Comparison of ENCODE assay signal across 8 cellular contexts in genomic region chrX:37787353-37787869, GRCh38. TPM values are rescaled to one million over a fixed set of nuclear protein-coding genes. Genes with fewer than 3 reads are reported as not detected.
A peak's percentile ranks its signal among the peaks of the same experiment; 100 is the strongest.
DNase-seq lines count a peak whose midpoint lies in the region; ATAC-seq and TF ChIP-seq lines count a peak whose summit lies in the region.

No MANE protein-coding gene starts in this region.

- H3K27me3 Mint-ChIP-seq in activated T-helper 2 cell treated with anti-CD3 and anti-CD28 coated beads, Interferon-gamma antibody, Interleukin-2, Interleukin-4, amounts not matched to agents 10 μg/mL and 5 μg/mL and 100 μg/mL, durations not matched to agents 14 hours and 24 hours and 36 hours (ENCODE audit: low read depth), result peaks cover 2% of the 10 kb centered on the region

- H3K9ac ChIP-seq in Karpas-422 (ENCODE audit: low read length), result peak overlapping the region; percentile 47

- peaks cover 5% of the 10 kb centered on the region for H3K36me3 Mint-ChIP-seq in activated T-helper 2 cell treated with anti-CD3 and anti-CD28 coated beads, Interferon-gamma antibody, Interleukin-2, Interleukin-4, amounts not matched to agents 10 μg/mL and 5 μg/mL and 100 μg/mL, durations not matched to agents 14 hours and 24 hours and 36 hours (ENCODE audit: low read depth)

- H3K4me2 ChIP-seq in Karpas-422 (ENCODE audit: low read depth, low read length, poor library complexity, severe bottlenecking), result peak overlapping the region; percentile 62

- no peak for TF ChIP-seq CTCF in mucosa of descending colon (IDR thresholded peaks at IDR 0.05)

- H3K27ac ChIP-seq in Karpas-422 (ENCODE audit: low read length), result peak overlapping the region; percentile 96

- no peak overlapping the region for H2AFZ ChIP-seq in Karpas-422 (ENCODE audit: low read length)

- DNase-seq in Karpas-422 (peak; percentile 86), mucosa of descending colon (no peak), NCI-H2029 (lab: John Stamatoyannopoulos, UW) (no peak), cerebellum (ENCODE audit: low spot score) (no peak)
- no peak for DNase-seq in stimulated activated CD4-positive, alpha-beta T cell treated with anti-CD3 and anti-CD28 coated beads, Interleukin-12 subunit alpha, Interleukin-12 subunit beta, amount 100 ng/mL, for 4 hours
- no peak for DNase-seq in activated T-helper 2 cell treated with anti-CD3 and anti-CD28 coated beads, Interferon-gamma antibody, Interleukin-2, Interleukin-4, amounts not matched to agents 10 μg/mL and 5 μg/mL and 100 μg/mL, durations not matched to agents 14 hours and 24 hours and 36 hours (ENCODE audit: low spot score)

- H3K9me3 ChIP-seq in Karpas-422 (ENCODE audit: low read length) (no peaks in the 10 kb centered on the region), mucosa of descending colon (no peaks in the 10 kb centered on the region)

- H3K4me3 Mint-ChIP-seq in activated T-helper 2 cell treated with anti-CD3 and anti-CD28 coated beads, Interferon-gamma antibody, Interleukin-2, Interleukin-4, amounts not matched to agents 10 μg/mL and 5 μg/mL and 100 μg/mL, durations not matched to agents 14 hours and 24 hours and 36 hours (ENCODE audit: low read depth), result no peak overlapping the region

- no peaks in the 10 kb centered on the region for H3K27me3 ChIP-seq in Karpas-422 (ENCODE audit: low read length)

- H3K4me1 Mint-ChIP-seq in activated T-helper 2 cell treated with anti-CD3 and anti-CD28 coated beads, Interferon-gamma antibody, Interleukin-2, Interleukin-4, amounts not matched to agents 10 μg/mL and 5 μg/mL and 100 μg/mL, durations not matched to agents 14 hours and 24 hours and 36 hours (ENCODE audit: low read depth), result peaks cover 17% of the 10 kb centered on the region

- no peaks in the 10 kb centered on the region for H4K20me1 ChIP-seq in Karpas-422 (ENCODE audit: insufficient read depth, low read depth, low read length)

- intact Hi-C loops in mucosa of descending colon (cut with DNase I, micrococcal nuclease), result no loop called here
- intact Hi-C loops in activated T-helper 2 cell treated with anti-CD3 and anti-CD28 coated beads, Interferon-gamma antibody, Interleukin-2, Interleukin-4, amounts not matched to agents 10 μg/mL and 5 μg/mL and 100 μg/mL, durations not matched to agents 14 hours and 24 hours and 36 hours (cut with micrococcal nuclease), result no loop called here

- H3K4me3 ChIP-seq in Karpas-422 (ENCODE audit: low read length), result peak overlapping the region; percentile 49
- no peak overlapping the region for H3K4me3 ChIP-seq in mucosa of descending colon

- no peaks in the 10 kb centered on the region for H3K9me2 ChIP-seq in Karpas-422 (replicated peaks; ENCODE audit: insufficient read depth, low read length)

- H3K36me3 ChIP-seq in Karpas-422 (ENCODE audit: insufficient read depth, low read length) (no peaks in the 10 kb centered on the region), mucosa of descending colon (ENCODE audit: low read depth) (no peaks in the 10 kb centered on the region)

- no peaks in the 10 kb centered on the region for H3K79me2 ChIP-seq in Karpas-422 (ENCODE audit: low read length)

- H3K27ac Mint-ChIP-seq in activated T-helper 2 cell treated with anti-CD3 and anti-CD28 coated beads, Interferon-gamma antibody, Interleukin-2, Interleukin-4, amounts not matched to agents 10 μg/mL and 5 μg/mL and 100 μg/mL, durations not matched to agents 14 hours and 24 hours and 36 hours, result no peak overlapping the region

- ATAC-seq in GM18907 (IDR thresholded peaks at IDR 0.05; ENCODE audit: unreplicated experiment) (peak; percentile 77), HG02642 (IDR thresholded peaks at IDR 0.05; ENCODE audit: poor library complexity, unreplicated experiment) (peak; percentile 71), mucosa of descending colon (peak; percentile 38)

- H3K4me1 ChIP-seq in Karpas-422 (ENCODE audit: low read length) (peaks cover 54% of the 10 kb centered on the region), mucosa of descending colon (ENCODE audit: low read depth) (no peaks in the 10 kb centered on the region)

- H3K9me3 Mint-ChIP-seq in activated T-helper 2 cell treated with anti-CD3 and anti-CD28 coated beads, Interferon-gamma antibody, Interleukin-2, Interleukin-4, amounts not matched to agents 10 μg/mL and 5 μg/mL and 100 μg/mL, durations not matched to agents 14 hours and 24 hours and 36 hours, result no peaks in the 10 kb centered on the region

RNA-seq across cellular contexts. Expression of gene CYBB, which starts 7.6 kb away (rescaled TPM):
- 13.4 and 14.4 TPM in 2 replicates for total RNA-seq in Karpas-422 (2014; rRNA removed; shearing (Covaris generic); ENCODE audit: low replicate concordance)
- total RNA-seq in mucosa of descending colon, result 10 to 100 TPM in 2 of 3 donors, 1 to 10 TPM in 1; 9.7 to 35.4 (median 30.0) TPM
- 0.09 TPM in 2 replicates for total RNA-seq in activated T-helper 2 cell treated with anti-CD3 and anti-CD28 coated beads, Interferon-gamma antibody, Interleukin-2, Interleukin-4, amounts not matched to agents 10 μg/mL and 5 μg/mL and 100 μg/mL, durations not matched to agents 14 hours and 24 hours and 36 hours
- 10.3 TPM for total RNA-seq in cerebellum

RNA-seq across cellular contexts. Expression of gene DYNLT3, which starts 60.0 kb away (rescaled TPM):
- 22.5 and 33.5 TPM in 2 replicates for total RNA-seq in Karpas-422 (2014; rRNA removed; shearing (Covaris generic); ENCODE audit: low replicate concordance)
- total RNA-seq in mucosa of descending colon, result 10 to 100 TPM; 19.6 to 27.8 (median 20.3) TPM
- 17.6 and 19.9 TPM in 2 replicates for total RNA-seq in activated T-helper 2 cell treated with anti-CD3 and anti-CD28 coated beads, Interferon-gamma antibody, Interleukin-2, Interleukin-4, amounts not matched to agents 10 μg/mL and 5 μg/mL and 100 μg/mL, durations not matched to agents 14 hours and 24 hours and 36 hours
- total RNA-seq in cerebellum, result 22.5 TPM
